In genomic region chr7:67863911-67864310, GRCh38 we compare ENCODE assay signal across 1 cellular context.
TF ChIP-seq lines count a peak whose summit lies in the region.

No MANE protein-coding gene starts in this region.

TF ChIP-seq in H1, 55 proteins besides CTCF, POLR2A, EP300 and RAD21 (continued from another document):
- TF ChIP-seq ATF2 (IDR thresholded peaks at IDR 0.05; ENCODE audit: low read length) = no peak
- no peak for TF ChIP-seq SP2 (IDR thresholded peaks at IDR 0.05; ENCODE audit: low read length)
- no peak for TF ChIP-seq NRF1 (IDR thresholded peaks at IDR 0.05; ENCODE audit: low read depth, low read length)
- TF ChIP-seq EZH2 (IDR thresholded peaks at IDR 0.05; ENCODE audit: low read depth, low read length, severe bottlenecking) = no peak
- TF ChIP-seq KDM1A (IDR thresholded peaks at IDR 0.05; ENCODE audit: borderline replicate concordance, low read length) = no peak
- no peak for TF ChIP-seq CHD7 (IDR thresholded peaks at IDR 0.05; ENCODE audit: insufficient replicate concordance, low read length)
TF ChIP-seq in H1: peak in this region for 0.
